ENCODE assay signal across 10 cellular contexts in genomic region chr7:44961844-44962482, GRCh38. TPM values are rescaled to one million over a fixed set of nuclear protein-coding genes. Genes with fewer than 3 reads are reported as not detected.
DNase-seq lines count a peak whose midpoint lies in the region; ATAC-seq lines count a peak whose summit lies in the region.
"Had no signal": no experiment of that assay in that cellular context is flagged by ENCODE, and none has a peak within 500 bp of the region (broad histone marks: within the 10 kb centered on the region; RNA-seq: fewer than 3 reads in every experiment).

No MANE protein-coding gene starts in this region.

- H3K4me1 Mint-ChIP-seq in central memory CD8-positive, alpha-beta T cell: peaks cover 22% of the 10 kb centered on the region
- H3K4me1 Mint-ChIP-seq in stimulated activated memory B cell treated with anti-CD40 and anti-IgM and Interleukin-4, amounts not matched to agents 10 μg/mL and 1 μg/mL and 100 μg/mL, for 72 hours: peaks cover 28% of the 10 kb centered on the region

- no peak overlapping the region for H3K4me2 ChIP-seq in Karpas-422 (ENCODE audit: low read depth, low read length, poor library complexity, severe bottlenecking)

- H3K4me1 ChIP-seq in mucosa of stomach (ENCODE audit: control insufficient read depth, insufficient read depth, low read length) (peaks cover 3% of the 10 kb centered on the region), Karpas-422 (ENCODE audit: low read length) (peaks cover 14% of the 10 kb centered on the region)

- H3K4me3 ChIP-seq in mucosa of stomach (ENCODE audit: low read length) (peak overlapping the region; percentile 19), Karpas-422 (ENCODE audit: low read length) (no peak overlapping the region)

- H3K27me3 ChIP-seq in mucosa of stomach (ENCODE audit: control insufficient read depth, insufficient read depth, low read length): peaks cover 31% of the 10 kb centered on the region
- H3K27me3 ChIP-seq in Karpas-422 (ENCODE audit: low read length): no peaks in the 10 kb centered on the region

- no peak overlapping the region for H3K27ac ChIP-seq in Karpas-422 (ENCODE audit: low read length)

- H3K36me3 ChIP-seq in mucosa of stomach (ENCODE audit: control insufficient read depth, insufficient read depth, low read length): no peaks in the 10 kb centered on the region
- H3K36me3 ChIP-seq in Karpas-422 (ENCODE audit: insufficient read depth, low read length): no peaks in the 10 kb centered on the region

- H3K9me3 Mint-ChIP-seq in central memory CD8-positive, alpha-beta T cell: no peaks in the 10 kb centered on the region
- peaks cover 2% of the 10 kb centered on the region for H3K9me3 Mint-ChIP-seq in stimulated activated memory B cell treated with anti-CD40 and anti-IgM and Interleukin-4, amounts not matched to agents 10 μg/mL and 1 μg/mL and 100 μg/mL, for 72 hours
- H3K9me3 Mint-ChIP-seq: CD8-positive, alpha-beta T cell had no signal

- H3K27ac Mint-ChIP-seq in central memory CD8-positive, alpha-beta T cell (ENCODE audit: low read depth): peak overlapping the region; percentile 59
- H3K27ac Mint-ChIP-seq in stimulated activated memory B cell treated with anti-CD40 and anti-IgM and Interleukin-4, amounts not matched to agents 10 μg/mL and 1 μg/mL and 100 μg/mL, for 72 hours: no peak overlapping the region
- H3K27ac Mint-ChIP-seq: CD8-positive, alpha-beta T cell had no signal

- no peaks in the 10 kb centered on the region for H3K9me3 ChIP-seq in mucosa of stomach (ENCODE audit: control insufficient read depth, low read length)
- H3K9me3 ChIP-seq in Karpas-422 (ENCODE audit: low read length): no peaks in the 10 kb centered on the region

- no peaks in the 10 kb centered on the region for H3K27me3 Mint-ChIP-seq in central memory CD8-positive, alpha-beta T cell
- no peaks in the 10 kb centered on the region for H3K27me3 Mint-ChIP-seq in stimulated activated memory B cell treated with anti-CD40 and anti-IgM and Interleukin-4, amounts not matched to agents 10 μg/mL and 1 μg/mL and 100 μg/mL, for 72 hours

- H3K79me2 ChIP-seq in Karpas-422 (ENCODE audit: low read length): no peaks in the 10 kb centered on the region

- H3K9ac ChIP-seq in mucosa of stomach (ENCODE audit: low read length): no peak overlapping the region
- H3K9ac ChIP-seq in Karpas-422 (ENCODE audit: low read length): no peak overlapping the region

- peak; percentile 16 for DNase-seq in stimulated activated CD4-positive, alpha-beta T cell treated with anti-CD3 and anti-CD28 coated beads, Interleukin-15, amount 100 ng/mL, for 24 hours
- no peak for DNase-seq in stimulated activated CD4-positive, alpha-beta T cell treated with anti-CD3 and anti-CD28 coated beads, Interleukin-12 subunit alpha, Interleukin-12 subunit beta, amount 100 ng/mL, for 4 hours
- no peak for DNase-seq in central memory CD8-positive, alpha-beta T cell (ENCODE audit: low spot score in 2 of 2)
- DNase-seq in germinal center (ENCODE audit: low spot score): no peak
- no peak for DNase-seq in Karpas-422
- DNase-seq: NK-92 treated with Interleukin-12 subunit alpha and Interleukin-12 subunit beta, amount 100 ng/mL, for 24 hours had no signal

- peaks cover 26% of the 10 kb centered on the region for H3K36me3 Mint-ChIP-seq in central memory CD8-positive, alpha-beta T cell (ENCODE audit: insufficient read depth)
- H3K36me3 Mint-ChIP-seq in stimulated activated memory B cell treated with anti-CD40 and anti-IgM and Interleukin-4, amounts not matched to agents 10 μg/mL and 1 μg/mL and 100 μg/mL, for 72 hours: peaks cover 35% of the 10 kb centered on the region

- no peaks in the 10 kb centered on the region for H3K9me2 ChIP-seq in Karpas-422 (replicated peaks; ENCODE audit: insufficient read depth, low read length)

- H3K4me3 Mint-ChIP-seq in central memory CD8-positive, alpha-beta T cell: no peak overlapping the region
- H3K4me3 Mint-ChIP-seq in stimulated activated memory B cell treated with anti-CD40 and anti-IgM and Interleukin-4, amounts not matched to agents 10 μg/mL and 1 μg/mL and 100 μg/mL, for 72 hours: no peak overlapping the region
- H3K4me3 Mint-ChIP-seq: CD8-positive, alpha-beta T cell had no signal

- ATAC-seq in central memory CD8-positive, alpha-beta T cell (replicated peaks; ENCODE audit: extremely low read depth, poor library complexity, severe bottlenecking): no peak
- no peak for ATAC-seq in stimulated activated memory B cell treated with anti-CD40 and anti-IgM and Interleukin-4, amounts not matched to agents 10 μg/mL and 1 μg/mL and 100 μg/mL, for 72 hours
- ATAC-seq in HG03196 (IDR thresholded peaks at IDR 0.05; ENCODE audit: unreplicated experiment): no peak
- ATAC-seq: CD8-positive, alpha-beta T cell had no signal

- no peak overlapping the region for H2AFZ ChIP-seq in Karpas-422 (ENCODE audit: low read length)

- no peaks in the 10 kb centered on the region; the same call in 1 of the 2 replicates for H4K20me1 ChIP-seq in Karpas-422 (ENCODE audit: insufficient read depth, low read depth, low read length)

RNA-seq across cellular contexts. Expression of gene MYO1G, which starts 16.9 kb away (rescaled TPM):
- total RNA-seq in Karpas-422 (2014; rRNA removed; shearing (Covaris generic); ENCODE audit: low replicate concordance): 62.4 and 130 TPM in 2 replicates

RNA-seq across cellular contexts. Expression of gene CCM2, which starts 38.0 kb away (rescaled TPM):
- total RNA-seq in Karpas-422 (2014; rRNA removed; shearing (Covaris generic); ENCODE audit: low replicate concordance): 42.5 and 78.8 TPM in 2 replicates
